In genomic region chr1:52225174-52225573, GRCh38 we compare ENCODE assay signal across 24 cellular contexts.
"Had no signal": no experiment of that assay in that cellular context is flagged by ENCODE, and none has a peak within 500 bp of the region (broad histone marks: within the 10 kb centered on the region; RNA-seq: fewer than 3 reads in every experiment).

No MANE protein-coding gene starts in this region.

- H3K9me3 ChIP-seq: pancreas, right lobe of liver, testis had no signal

- H3K4me3 ChIP-seq: gastroesophageal sphincter, heart right ventricle, pancreas, right lobe of liver, smooth muscle cell, stomach, testis, upper lobe of left lung had no signal

- H3K27ac ChIP-seq: gastroesophageal sphincter, heart right ventricle, pancreas, right lobe of liver, stomach, testis, upper lobe of left lung had no signal

- H3K4me1 ChIP-seq: gastroesophageal sphincter, heart right ventricle, pancreas, right lobe of liver, stomach, testis, upper lobe of left lung had no signal

- H3K4me2 ChIP-seq: smooth muscle cell had no signal

- H3K27me3 Mint-ChIP-seq: activated CD8-positive, alpha-beta memory T cell treated with anti-CD3 and anti-CD28 coated beads, Interleukin-2, amount 10 ng/mL, durations not matched to agents 7 days and 5 days; activated T-helper 17 cell treated with anti-CD3 and anti-CD28 coated beads, Interleukin-2, amount 50 U/mL, for 72 hours had no signal

- H3K27me3 ChIP-seq: gastroesophageal sphincter, pancreas, right lobe of liver, stomach, testis, upper lobe of left lung had no signal

- H3K27ac Mint-ChIP-seq: activated CD4-positive, alpha-beta memory T cell treated with anti-CD3 and anti-CD28 coated beads, Interleukin-2, amount 10 ng/mL, durations not matched to agents 7 days and 5 days; activated CD8-positive, alpha-beta memory T cell treated with anti-CD3 and anti-CD28 coated beads, Interleukin-2, amount 10 ng/mL, durations not matched to agents 7 days and 5 days; activated naive CD8-positive, alpha-beta T cell treated with anti-CD3 and anti-CD28 coated beads, Interleukin-2, amount 10 ng/mL, durations not matched to agents 7 days and 5 days; activated T-helper 17 cell treated with anti-CD3 and anti-CD28 coated beads, Interleukin-2, amount 50 U/mL, for 72 hours; natural killer cell; stimulated activated effector memory CD8-positive, alpha-beta T cell treated with anti-CD3 and anti-CD28 coated beads, Interleukin-12 subunit alpha, Interleukin-12 subunit beta, amount 100 ng/mL, for 72 hours had no signal

- H3K4me1 Mint-ChIP-seq: activated CD4-positive, alpha-beta memory T cell treated with anti-CD3 and anti-CD28 coated beads, Interleukin-2, amount 10 ng/mL, durations not matched to agents 7 days and 5 days; activated CD8-positive, alpha-beta memory T cell treated with anti-CD3 and anti-CD28 coated beads, Interleukin-2, amount 10 ng/mL, durations not matched to agents 7 days and 5 days; activated T-helper 17 cell treated with anti-CD3 and anti-CD28 coated beads, Interleukin-2, amount 50 U/mL, for 72 hours; natural killer cell; stimulated activated effector memory CD8-positive, alpha-beta T cell treated with anti-CD3 and anti-CD28 coated beads, Interleukin-12 subunit alpha, Interleukin-12 subunit beta, amount 100 ng/mL, for 72 hours had no signal

- H3K36me3 ChIP-seq: pancreas, right lobe of liver, upper lobe of left lung had no signal

- DNase-seq: activated CD4-positive, alpha-beta memory T cell treated with anti-CD3 and anti-CD28 coated beads, Interleukin-2, amount 10 ng/mL, durations not matched to agents 7 days and 5 days; activated CD4-positive, alpha-beta T cell treated with anti-CD3 and anti-CD28 coated beads for 48 hours; activated CD4-positive, CD25-positive, alpha-beta regulatory T cell; activated CD8-positive, alpha-beta memory T cell treated with anti-CD3 and anti-CD28 coated beads, Interleukin-2, amount 10 ng/mL, durations not matched to agents 7 days and 5 days; activated naive CD4-positive, alpha-beta T cell treated with Interleukin-2 at 50 U/mL for 16 hours; activated naive CD8-positive, alpha-beta T cell treated with anti-CD3 and anti-CD28 coated beads, Interleukin-2, amount 10 ng/mL, durations not matched to agents 7 days and 5 days; anterior cingulate cortex; cortex of kidney; effector CD4-positive, alpha-beta T cell; heart right ventricle; left cardiac atrium; natural killer cell; pancreas; right lobe of liver; stimulated activated CD4-positive, alpha-beta T cell treated with anti-CD3 and anti-CD28 coated beads, Interleukin-4, amount 100 ng/mL, for 24 hours; stomach; T1000; testis; upper lobe of left lung had no signal

- FAIRE-seq: pancreas had no signal

- H3K9me3 Mint-ChIP-seq: natural killer cell; stimulated activated effector memory CD8-positive, alpha-beta T cell treated with anti-CD3 and anti-CD28 coated beads, Interleukin-12 subunit alpha, Interleukin-12 subunit beta, amount 100 ng/mL, for 72 hours had no signal

- H3K36me3 Mint-ChIP-seq: activated CD8-positive, alpha-beta memory T cell treated with anti-CD3 and anti-CD28 coated beads, Interleukin-2, amount 10 ng/mL, durations not matched to agents 7 days and 5 days; natural killer cell; stimulated activated effector memory CD8-positive, alpha-beta T cell treated with anti-CD3 and anti-CD28 coated beads, Interleukin-12 subunit alpha, Interleukin-12 subunit beta, amount 100 ng/mL, for 72 hours had no signal

- ATAC-seq: activated CD8-positive, alpha-beta memory T cell treated with anti-CD3 and anti-CD28 coated beads, Interleukin-2, amount 10 ng/mL, durations not matched to agents 7 days and 5 days; activated T-helper 17 cell treated with anti-CD3 and anti-CD28 coated beads, Interleukin-2, amount 50 U/mL, for 72 hours; esophagus mucosa; gastroesophageal sphincter; heart right ventricle; left cardiac atrium; natural killer cell; pancreas; right lobe of liver; stimulated activated effector memory CD8-positive, alpha-beta T cell treated with anti-CD3 and anti-CD28 coated beads, Interleukin-12 subunit alpha, Interleukin-12 subunit beta, amount 100 ng/mL, for 72 hours had no signal

- H3K4me3 Mint-ChIP-seq: activated CD4-positive, alpha-beta memory T cell treated with anti-CD3 and anti-CD28 coated beads, Interleukin-2, amount 10 ng/mL, durations not matched to agents 7 days and 5 days; activated CD8-positive, alpha-beta memory T cell treated with anti-CD3 and anti-CD28 coated beads, Interleukin-2, amount 10 ng/mL, durations not matched to agents 7 days and 5 days; activated naive CD8-positive, alpha-beta T cell treated with anti-CD3 and anti-CD28 coated beads, Interleukin-2, amount 10 ng/mL, durations not matched to agents 7 days and 5 days; activated T-helper 17 cell treated with anti-CD3 and anti-CD28 coated beads, Interleukin-2, amount 50 U/mL, for 72 hours; natural killer cell; stimulated activated effector memory CD8-positive, alpha-beta T cell treated with anti-CD3 and anti-CD28 coated beads, Interleukin-12 subunit alpha, Interleukin-12 subunit beta, amount 100 ng/mL, for 72 hours had no signal
